26 cellular contexts compared by ENCODE assay signal in the genomic region with DNA sequence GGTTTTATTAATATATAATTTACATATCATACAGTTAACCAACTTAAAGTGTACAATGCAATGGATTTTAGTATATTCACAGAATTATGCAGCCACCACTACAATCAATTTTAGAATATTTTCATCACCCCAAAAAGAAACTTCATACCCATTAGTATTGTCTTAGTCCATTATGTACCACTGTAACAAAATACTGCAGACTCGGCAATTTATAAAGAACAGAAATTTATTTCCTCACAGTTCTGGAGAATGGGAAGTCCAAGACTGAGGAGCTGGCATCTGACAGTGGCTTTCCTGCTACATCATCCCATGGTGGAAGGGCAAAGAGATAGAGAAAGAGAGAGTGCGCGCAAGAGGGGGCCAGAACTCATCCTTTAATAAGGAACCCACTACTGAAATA. TPM values are rescaled to one million over a fixed set of nuclear protein-coding genes. Genes with fewer than 3 reads are reported as not detected.
DNase-seq lines count a peak whose midpoint lies in the region; ATAC-seq, FAIRE-seq and TF ChIP-seq lines count a peak whose summit lies in the region.
"Had no signal": no experiment of that assay in that cellular context is flagged by ENCODE, and none has a peak within 500 bp of the region (broad histone marks: within the 10 kb centered on the region; RNA-seq: fewer than 3 reads in every experiment).

No MANE protein-coding gene starts in this region.

- H2BK15ac ChIP-seq in IMR-90 (ENCODE audit: low read depth, low read length) (no peak overlapping the region), H1 (ENCODE audit: low read length) (no peak overlapping the region)

- H3K79me2 ChIP-seq in HepG2 (ENCODE audit: insufficient read depth, low read length) (peaks cover 20% of the 10 kb centered on the region), H1 (ENCODE audit: control insufficient read depth in 1 of 2, insufficient read depth in 2 of 2, low read length in 2 of 2) (peaks cover 4 to 23% of the 10 kb centered on the region in 2 experiments; a peak in 3 of 4 replicates)

- H3K18ac ChIP-seq in IMR-90 (ENCODE audit: low read depth, low read length), result no peak overlapping the region
- no peak overlapping the region for H3K18ac ChIP-seq in H1 (ENCODE audit: extremely low read depth, low read length)

- POLR2A ChIA-PET in HepG2 (lab: Yijun Ruan, JAX) (no interaction called here), IMR-90 (lab: Charles Lee; ENCODE audit: unreplicated experiment) (no interaction called here), H1 (lab: Charles Lee; ENCODE audit: partially characterized antibody) (interaction anchor here (1.1 kb wide), 1 partner anchor 30 kb away, joined by 4 read pairs; no protein-coding TSS in a partner anchor)

- H4K20me1 ChIP-seq in HepG2 (ENCODE audit: insufficient read depth, low read length) (no peaks in the 10 kb centered on the region), IMR-90 (ENCODE audit: insufficient read depth, low read length) (no peaks in the 10 kb centered on the region), H1 (replicated peaks in 1 of 2; ENCODE audit: control insufficient read depth in 1 of 2, insufficient read depth in 2 of 2, low read length in 2 of 2) (no peaks in the 10 kb centered on the region)
- H4K20me1 ChIP-seq: BLaER1 had no signal

- H3K4me1 ChIP-seq in HepG2 (ENCODE audit: insufficient read depth, low read length), result no peaks in the 10 kb centered on the region
- no peaks in the 10 kb centered on the region for H3K4me1 ChIP-seq in right lobe of liver
- H3K4me1 ChIP-seq in IMR-90 (ENCODE audit: control insufficient read depth, insufficient read depth, low read length), result no peaks in the 10 kb centered on the region
- H3K4me1 ChIP-seq in H1 (replicated peaks in 1 of 4; ENCODE audit: control insufficient read depth in 3 of 4, insufficient read depth in 4 of 4, low read length in 3 of 4), result 0 out of 7 replicates have a peak, but pooled peaks cover 0 to 2% (median 0%) of the 10 kb centered on the region in 4 experiments
- H3K4me1 ChIP-seq: BE2C, BLaER1, Caco-2 had no signal

- H4K91ac ChIP-seq in IMR-90 (ENCODE audit: insufficient read depth, low read depth, low read length), result no peak overlapping the region
- no peak overlapping the region for H4K91ac ChIP-seq in H1 (replicated peaks; ENCODE audit: insufficient read length, low read length)

- H3K27me3 ChIP-seq in HepG2 (ENCODE audit: control insufficient read depth in 1 of 2, insufficient read depth in 2 of 2, low read length in 2 of 2) (no peaks in the 10 kb centered on the region; a peak in 1 of 5 replicates), right lobe of liver (no peaks in the 10 kb centered on the region), IMR-90 (ENCODE audit: control insufficient read depth, insufficient read depth, low read length) (peaks cover 4% of the 10 kb centered on the region), H1 (replicated peaks in 1 of 4; ENCODE audit: control insufficient read depth in 3 of 4, extremely low read depth in 1 of 4, insufficient read depth in 3 of 4, low read length in 3 of 4) (no peaks in the 10 kb centered on the region)
- H3K27me3 ChIP-seq: BE2C had no signal

- TF ChIP-seq RAD21 in HepG2 (CRISPR knock-in tag; IDR thresholded peaks at IDR 0.05) (no peak), IMR-90 (IDR thresholded peaks at IDR 0.05; ENCODE audit: low read length) (no peak), H1 (IDR thresholded peaks at IDR 0.05 in 1 of 2, conservative IDR thresholded peaks at IDR 0.05 in 1 of 2; ENCODE audit: low read depth in 2 of 2, low read length in 2 of 2) (no peak)

- H3K36me3 ChIP-seq in HepG2 (replicated peaks in 1 of 2; ENCODE audit: control insufficient read depth in 1 of 2, insufficient read depth in 2 of 2, low read length in 2 of 2), result no peaks in the 10 kb centered on the region
- H3K36me3 ChIP-seq in right lobe of liver, result no peaks in the 10 kb centered on the region
- no peaks in the 10 kb centered on the region for H3K36me3 ChIP-seq in IMR-90 (ENCODE audit: control insufficient read depth, insufficient read depth, low read length)
- H3K36me3 ChIP-seq in H1 (ENCODE audit: control insufficient read depth in 2 of 4, insufficient read depth in 4 of 4, low read length in 3 of 4), result peaks cover 0 to 4% (median 0%) of the 10 kb centered on the region in 4 experiments; a peak in 1 of 8 replicates
- H3K36me3 ChIP-seq: BLaER1 had no signal

- H3K4me2 ChIP-seq in HepG2 (ENCODE audit: low read depth, low read length) (no peak overlapping the region), IMR-90 (ENCODE audit: low read depth, low read length) (no peak overlapping the region), H1 (ENCODE audit: insufficient read depth in 1 of 2, low read depth in 2 of 2, low read length in 2 of 2) (no peak overlapping the region)
- H3K4me2 ChIP-seq: BLaER1 had no signal

- TF ChIP-seq POLR2A in HepG2 (IDR thresholded peaks at IDR 0.05; ENCODE audit: insufficient read depth in 1 of 2, low read depth in 2 of 2, low read length in 2 of 2), result no peak
- no peak for TF ChIP-seq POLR2A in right lobe of liver (IDR thresholded peaks at IDR 0.05)
- no peak for TF ChIP-seq POLR2A in IMR-90 (IDR thresholded peaks at IDR 0.05; ENCODE audit: low read depth, low read length)
- no peak for TF ChIP-seq POLR2A in H1 (IDR thresholded peaks at IDR 0.05; ENCODE audit: control extremely low read depth in 1 of 2, low read depth in 2 of 2, low read length in 2 of 2)

- H4K5ac ChIP-seq in IMR-90 (ENCODE audit: low read depth, low read length), result no peak overlapping the region
- no peak overlapping the region for H4K5ac ChIP-seq in H1 (ENCODE audit: insufficient read length, low read depth, low read length)

- dilution Hi-C loops in IMR-90 (cut with HindIII; ENCODE audit: low sequenced_read_pairs, unreplicated experiment), result no loop called here

- H3K14ac ChIP-seq in IMR-90 (replicated peaks; ENCODE audit: low read depth, low read length), result no peak overlapping the region
- H3K14ac ChIP-seq in H1 (ENCODE audit: insufficient read length), result no peak overlapping the region

- BruUV-seq in HepG2 (replicated peaks; lab: Mats Ljungman, UMichigan) (no TSS peak), IMR-90 (replicated peaks; lab: Mats Ljungman, UMichigan) (no TSS peak)

- H3K4ac ChIP-seq in IMR-90 (ENCODE audit: low read depth, low read length) (no peak overlapping the region), H1 (replicated peaks; ENCODE audit: insufficient read length, low read depth, low read length) (no peak overlapping the region)

- H3K23ac ChIP-seq in IMR-90 (ENCODE audit: low read depth, low read length), result no peak overlapping the region
- H3K23ac ChIP-seq in H1 (ENCODE audit: insufficient read length), result no peak overlapping the region

- H3K9me3 ChIP-seq in HepG2 (ENCODE audit: low read length) (no peaks in the 10 kb centered on the region), right lobe of liver (no peaks in the 10 kb centered on the region), IMR-90 (ENCODE audit: control insufficient read depth, insufficient read depth, low read length) (no peaks in the 10 kb centered on the region), H1 (ENCODE audit: insufficient read depth in 2 of 2, low read depth in 1 of 2, low read length in 1 of 2) (no peaks in the 10 kb centered on the region)
- H3K9me3 ChIP-seq: BE2C, BLaER1, Caco-2 had no signal

- ATAC-seq in HepG2 (no peak), right lobe of liver (no peak), IMR-90 (ENCODE audit: low read depth) (no peak), GM18498 (IDR thresholded peaks at IDR 0.05; ENCODE audit: unreplicated experiment) (no peak), GM18907 (IDR thresholded peaks at IDR 0.05; ENCODE audit: unreplicated experiment) (no peak)
- ATAC-seq: CD8-positive, alpha-beta T cell had no signal

- TF ChIP-seq CTCF in HepG2 (CRISPR knock-in tag; IDR thresholded peaks at IDR 0.05), result no peak
- TF ChIP-seq CTCF in right lobe of liver (IDR thresholded peaks at IDR 0.05), result no peak
- no peak for TF ChIP-seq CTCF in IMR-90 (conservative IDR thresholded peaks at IDR 0.05; ENCODE audit: low read depth, low read length)
- no peak for TF ChIP-seq CTCF in H1 (IDR thresholded peaks at IDR 0.05; ENCODE audit: control extremely low read depth in 1 of 3, insufficient read depth in 1 of 3, low read depth in 1 of 3, low read length in 3 of 3)

- H2AK5ac ChIP-seq in IMR-90 (ENCODE audit: low read depth, low read length), result no peak overlapping the region
- H2AK5ac ChIP-seq in H1 (ENCODE audit: low read depth, low read length), result no peak overlapping the region

- H3K79me1 ChIP-seq in IMR-90 (ENCODE audit: low read depth in 1 of 2, low read length in 2 of 2) (peaks cover 4% of the 10 kb centered on the region in 2 experiments; a peak in 2 of 4 replicates), H1 (ENCODE audit: low read depth, low read length) (no peaks in the 10 kb centered on the region)

- H2AK9ac ChIP-seq in IMR-90 (replicated peaks; ENCODE audit: low read depth, low read length, poor library complexity), result no peak overlapping the region

- H3K27ac ChIP-seq in HepG2 (ENCODE audit: extremely low read length, insufficient read depth, low read length) (no peak overlapping the region), right lobe of liver (no peak overlapping the region), IMR-90 (ENCODE audit: insufficient read depth, low read length) (no peak overlapping the region), H1 (ENCODE audit: low read depth, low read length) (no peak overlapping the region)
- H3K27ac ChIP-seq: 22Rv1, BLaER1 had no signal

- H3K23me2 ChIP-seq in H1 (ENCODE audit: low read depth, low read length), result 0 out of 2 replicates have a peak, but pooled peaks cover 2% of the 10 kb centered on the region

- no peak overlapping the region for H2BK120ac ChIP-seq in IMR-90 (ENCODE audit: low read depth, low read length)
- no peak overlapping the region for H2BK120ac ChIP-seq in H1 (replicated peaks; ENCODE audit: low read depth, low read length)

- no peak overlapping the region for H2BK12ac ChIP-seq in H1 (ENCODE audit: low read depth, low read length)

- no peak overlapping the region for H4K8ac ChIP-seq in IMR-90 (ENCODE audit: low read depth in 2 of 2, low read length in 2 of 2)
- no peak overlapping the region for H4K8ac ChIP-seq in H1 (ENCODE audit: extremely low read depth, insufficient read depth, low read length)

- H2BK5ac ChIP-seq in IMR-90 (ENCODE audit: low read depth, low read length, poor library complexity, severe bottlenecking) (no peak overlapping the region), H1 (ENCODE audit: low read depth, low read length) (no peak overlapping the region)

- H3K4me3 ChIP-seq in HepG2 (replicated peaks in 1 of 3; ENCODE audit: insufficient read depth in 1 of 3, low read depth in 2 of 3, low read length in 3 of 3) (no peak overlapping the region), right lobe of liver (no peak overlapping the region), IMR-90 (ENCODE audit: insufficient read depth, low read depth, low read length) (no peak overlapping the region), H1 (ENCODE audit: extremely low read depth in 1 of 4, insufficient read depth in 2 of 4, low read depth in 3 of 4, low read length in 4 of 4) (no peak overlapping the region)
- H3K4me3 ChIP-seq: BLaER1 had no signal

- no peak overlapping the region for H3K56ac ChIP-seq in IMR-90 (ENCODE audit: extremely low read depth, insufficient read depth, low read length)
- no peak overlapping the region for H3K56ac ChIP-seq in H1 (replicated peaks; ENCODE audit: insufficient read length, low read depth, low read length)

- in situ Hi-C loops in HepG2 (cut with HindIII; ENCODE audit: extremely low pct_ligation_motif_present, low pct_unique_long_range_greater_than_20kb) (no loop called here), IMR-90 (cut with MboI; ENCODE audit: low sequenced_read_pairs) (no loop called here)

- TF ChIP-seq EP300 in HepG2 (IDR thresholded peaks at IDR 0.05; ENCODE audit: low read depth in 2 of 2, low read length in 2 of 2) (no peak), HepG2 (CRISPR knock-in tag; IDR thresholded peaks at IDR 0.05; ENCODE audit: borderline replicate concordance) (no peak), H1 (IDR thresholded peaks at IDR 0.05; ENCODE audit: borderline replicate concordance in 1 of 2, low read depth in 2 of 2, low read length in 2 of 2) (no peak)

- H3K9ac ChIP-seq in HepG2 (ENCODE audit: insufficient read depth, low read depth, low read length) (no peak overlapping the region), IMR-90 (ENCODE audit: low read depth, low read length) (no peak overlapping the region), H1 (replicated peaks in 1 of 4; ENCODE audit: extremely low read depth in 1 of 4, low read depth in 3 of 4, low read length in 3 of 4) (no peak overlapping the region)
- H3K9ac ChIP-seq: BLaER1 had no signal

- no peak overlapping the region for H2AFZ ChIP-seq in HepG2 (ENCODE audit: low read length)
- H2AFZ ChIP-seq in IMR-90 (replicated peaks; ENCODE audit: low read length, poor library complexity), result no peak overlapping the region
- no peak overlapping the region for H2AFZ ChIP-seq in H1 (ENCODE audit: low read length)

- WGBS in HepG2 (ENCODE audit: low lambda C conversion rate), result 94% methylated on average over 3 of the region's 3 CpGs
- WGBS in right lobe of liver (ENCODE audit: insufficient coverage, low coverage, low lambda C conversion rate, missing lambda C conversion rate), result 88% methylated on average over 3 of the region's 3 CpGs
- WGBS in IMR-90 (ENCODE audit: extremely low coverage in 2 of 2, insufficient read length in 1 of 2), 2 experiments, result no CpG with 5 or more reads among the region's 3 CpGs
- 80% methylated on average over 3 of the region's 3 CpGs; no CpG with 5 or more reads in 1 of the 2 experiments for WGBS in H1 (ENCODE audit: extremely low coverage in 1 of 2, insufficient coverage in 1 of 2, insufficient read length in 1 of 2, insufficient replicate concordance in 2 of 2, low coverage in 1 of 2, low lambda C conversion rate in 2 of 2, missing lambda C conversion rate in 1 of 2), 2 experiments

- CTCF ChIA-PET in HepG2 (lab: Yijun Ruan, JAX; ENCODE audit: low intra/inter-chr PET ratio, low total read pairs) (no interaction called here), IMR-90 (lab: Yijun Ruan, JAX) (no interaction called here), H1 (lab: Charles Lee; ENCODE audit: partially characterized antibody) (no interaction called here)

- H3K9me1 ChIP-seq in IMR-90 (ENCODE audit: insufficient read depth, low read length), result no peaks in the 10 kb centered on the region

- intact Hi-C loops in HepG2 (cut with micrococcal nuclease; ENCODE audit: unreplicated experiment), result loop anchor here (10.0 kb wide), 2 partner anchors 50 kb away; no protein-coding TSS in a partner anchor
- intact Hi-C loops in right lobe of liver (cut with DNase I), result no loop called here
- intact Hi-C loops in IMR-90 (cut with micrococcal nuclease), result no loop called here

- DNase-seq in HepG2 (ENCODE audit: low spot score) (no peak), right lobe of liver (no peak), IMR-90 (no peak), H1 (ENCODE audit: low read depth in 1 of 2, low spot score in 2 of 2) (no peak), kidney tubule cell (ENCODE audit: low spot score) (no peak)
- DNase-seq: ACHN; BE2C; C1 segment of cervical spinal cord; Caco-2; Calu3; CD4-positive, CD25-positive, alpha-beta regulatory T cell; CD8-positive, alpha-beta T cell; DMS79 treated with DMSO at 0.1 percent for 48 hours; GF-D8 had no signal

- H2BK20ac ChIP-seq in IMR-90 (ENCODE audit: low read depth, low read length) (no peak overlapping the region), H1 (ENCODE audit: low read length) (no peak overlapping the region)

- FAIRE-seq in HepG2 (lab: Jason Lieb, UNC), result no peak
- FAIRE-seq in H1 (lab: Jason Lieb, UNC), result no peak
- FAIRE-seq: D721Med, G401.6, GM12891, GM18507 had no signal

RNA-seq across cellular contexts. Expression of gene ZCCHC13, which starts 8.9 kb away (rescaled TPM):
- total RNA-seq in HepG2 (2016; rRNA removed; fragmentation: Illumina TruSeq; extraction: Trizol) (not detected in 2 replicates), right lobe of liver (not detected), IMR-90 (2012; rRNA removed) (not detected in 2 replicates)
- total RNA-seq in HepG2 (2016; cell fraction: cytosol; rRNA removed; fragmentation: Illumina TruSeq; extraction: Trizol; ENCODE audit: low read depth), result not detected in 2 replicates
- not detected in 2 replicates for total RNA-seq in HepG2 (2016; cell fraction: insoluble cytoplasmic fraction; rRNA removed; fragmentation: Illumina TruSeq; extraction: Trizol)
- not detected in 2 replicates for total RNA-seq in HepG2 (2016; cell fraction: membrane; rRNA removed; fragmentation: Illumina TruSeq; extraction: Trizol)
- not detected in 2 replicates for total RNA-seq in HepG2 (2016; cell fraction: nucleus; rRNA removed; fragmentation: Illumina TruSeq; extraction: Trizol)
- polyA plus RNA-seq in HepG2 (2011; rRNA removed) (not detected in 2 replicates), IMR-90 (2012; rRNA removed) (not detected in 2 replicates), H1 (2011; rRNA removed) (not detected in 2 replicates)
- not detected in 2 replicates for polyA plus RNA-seq in HepG2 (2011; cell fraction: cytosol; rRNA removed)
- not detected in 2 replicates for polyA plus RNA-seq in HepG2 (2011; cell fraction: nucleus; rRNA removed)
- polyA plus RNA-seq in HepG2 (2012), result not detected in 2 replicates
- polyA plus RNA-seq in HepG2 (2016; cell fraction: cytosol; fragmentation: Illumina TruSeq; extraction: Trizol; ENCODE audit: low read depth), result not detected in 2 replicates
- not detected in 2 replicates for polyA plus RNA-seq in HepG2 (2016; cell fraction: insoluble cytoplasmic fraction; fragmentation: Illumina TruSeq; extraction: Trizol; ENCODE audit: low read depth)
- polyA plus RNA-seq in HepG2 (2016; cell fraction: membrane; fragmentation: Illumina TruSeq; extraction: Trizol; ENCODE audit: low read depth), result not detected in 2 replicates
- polyA plus RNA-seq in HepG2 (2016; cell fraction: nucleus; fragmentation: Illumina TruSeq; extraction: Trizol; ENCODE audit: insufficient read depth, low read depth), result not detected in 2 replicates
- polyA minus RNA-seq in HepG2 (2011; rRNA and poly(A)+ RNA removed; ENCODE audit: low replicate concordance), result not detected in 2 replicates
- polyA minus RNA-seq in HepG2 (2011; cell fraction: cytosol; rRNA and poly(A)+ RNA removed), result not detected in 2 replicates
- not detected in 2 replicates for polyA minus RNA-seq in HepG2 (2011; cell fraction: nucleus; rRNA and poly(A)+ RNA removed)
- not detected in 2 replicates for polyA plus RNA-seq in IMR-90 (2012; cell fraction: cytosol; rRNA removed)
- not detected in 2 replicates for polyA plus RNA-seq in IMR-90 (2012; cell fraction: nucleus; rRNA removed; ENCODE audit: low replicate concordance)
- total RNA-seq in H1 (2021; fragmentation: NEBNext Ultra II Directional; extraction: Animal tissue kit (Norgen Biotek cat#: 25700)), result not detected in 2 replicates
- not detected for polyA plus RNA-seq in H1 (2011; cell fraction: cytosol; rRNA removed)
- not detected for polyA plus RNA-seq in H1 (2011; cell fraction: nucleus; rRNA removed)
- not detected in 4 replicates for polyA plus RNA-seq in H1 (2012, experiment 1 of 2)
- not detected for polyA plus RNA-seq in H1 (2012, experiment 2 of 2)
- polyA plus RNA-seq in H1 (2013, experiment 1 of 2), result not detected
- not detected for polyA plus RNA-seq in H1 (2013, experiment 2 of 2)
- not detected in 2 replicates for polyA minus RNA-seq in H1 (2011; rRNA and poly(A)+ RNA removed)
- polyA minus RNA-seq in H1 (2011; cell fraction: cytosol; rRNA and poly(A)+ RNA removed), result not detected
- polyA minus RNA-seq in H1 (2011; cell fraction: nucleus; rRNA and poly(A)+ RNA removed), result not detected
- total RNA-seq: A172; A673; Caco-2; Calu3; CD4-positive, CD25-positive, alpha-beta regulatory T cell; CD8-positive, alpha-beta T cell had no signal
- polyA plus RNA-seq: AG04450; CD14-positive monocyte; CD4-positive, CD25-positive, alpha-beta regulatory T cell had no signal

Comparison
In these comparisons a context has a peak if more than half of its experiments do, and no peak if none do; other contexts are left out.
1. Of the 41 proteins assayed by ChIP-seq in both HepG2 and H1: peak only in HepG2: none; only in H1: none; in both: MAFK; in neither: 40.